ENCODE assay signal across 8 cellular contexts in the genomic region with DNA sequence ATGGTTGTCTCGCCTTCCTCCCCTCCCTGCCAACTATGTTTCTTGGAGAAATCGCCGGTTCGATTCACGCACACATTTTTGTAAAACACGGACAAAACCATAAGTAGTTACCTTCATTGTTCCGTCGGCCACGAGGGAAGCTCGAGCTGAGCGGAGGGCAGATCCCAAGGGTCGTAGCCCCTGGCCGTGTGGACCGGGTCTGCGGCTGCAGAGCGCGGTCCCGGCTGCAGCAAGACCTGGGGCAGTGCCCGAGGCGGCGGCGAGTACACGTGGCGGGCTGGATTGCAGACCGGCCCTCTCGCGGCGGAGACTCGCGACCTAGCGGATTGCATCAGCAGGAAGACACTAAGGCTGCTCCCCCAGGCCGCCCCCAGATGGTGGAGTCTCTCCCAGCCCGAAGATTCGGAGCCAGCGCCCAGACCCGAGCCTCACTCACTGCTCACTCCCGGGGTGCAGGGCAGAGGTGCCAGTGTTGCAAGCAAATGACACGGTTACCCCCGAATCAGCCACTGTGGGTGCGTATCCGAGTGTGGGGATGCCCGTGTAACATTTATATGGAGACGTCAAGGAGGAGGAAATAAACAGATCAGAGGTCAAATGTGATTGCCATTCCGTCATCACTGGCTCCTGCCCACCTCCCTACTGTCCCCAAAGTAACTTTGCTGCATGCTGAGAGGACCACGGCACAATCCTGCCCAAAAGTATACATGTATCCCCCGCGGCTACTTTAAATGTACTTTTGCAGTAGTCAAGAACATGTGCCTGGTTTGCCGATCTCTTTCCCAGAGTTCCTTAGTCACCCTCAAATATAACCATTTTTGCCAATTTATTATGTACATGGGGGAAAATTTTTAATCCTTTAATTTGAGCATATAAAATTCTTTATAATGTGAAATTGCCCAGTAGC. TPM values are rescaled to one million over a fixed set of nuclear protein-coding genes. Genes with fewer than 3 reads are reported as not detected.
DNase-seq lines count a peak whose midpoint lies in the region; ATAC-seq and TF ChIP-seq lines count a peak whose summit lies in the region.

A gene with protein sequence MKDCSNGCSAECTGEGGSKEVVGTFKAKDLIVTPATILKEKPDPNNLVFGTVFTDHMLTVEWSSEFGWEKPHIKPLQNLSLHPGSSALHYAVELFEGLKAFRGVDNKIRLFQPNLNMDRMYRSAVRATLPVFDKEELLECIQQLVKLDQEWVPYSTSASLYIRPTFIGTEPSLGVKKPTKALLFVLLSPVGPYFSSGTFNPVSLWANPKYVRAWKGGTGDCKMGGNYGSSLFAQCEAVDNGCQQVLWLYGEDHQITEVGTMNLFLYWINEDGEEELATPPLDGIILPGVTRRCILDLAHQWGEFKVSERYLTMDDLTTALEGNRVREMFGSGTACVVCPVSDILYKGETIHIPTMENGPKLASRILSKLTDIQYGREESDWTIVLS (minus strand): TSS at position 286 of the 907 bp plus-strand sequence. CDS start 169 bp downstream, at position 117.

- TF ChIP-seq POLR2A in gastroesophageal sphincter (IDR thresholded peaks at IDR 0.05) (peak in 1 of 2 donors; percentile 27), upper lobe of left lung (IDR thresholded peaks at IDR 0.05) (peak in 1 of 4 donors; percentile 29)

- peaks cover 56% of the 10 kb centered on the region for H3K27me3 Mint-ChIP-seq in activated T-helper 17 cell treated with anti-CD3 and anti-CD28 coated beads, Interleukin-2, amount 50 U/mL, for 72 hours

- H3K27ac Mint-ChIP-seq in activated T-helper 17 cell treated with anti-CD3 and anti-CD28 coated beads, Interleukin-2, amount 50 U/mL, for 72 hours = peak within 1 kb of the TSS; percentile 87

- H3K9me3 ChIP-seq in gastroesophageal sphincter (no peaks in the 10 kb centered on the region), neuron (ENCODE audit: low read length) (peaks cover 4% of the 10 kb centered on the region), upper lobe of left lung (no peaks in the 10 kb centered on the region)

- ATAC-seq in HG02623 (IDR thresholded peaks at IDR 0.05; ENCODE audit: unreplicated experiment) (peak; percentile 39), gastroesophageal sphincter (peak; percentile 84), upper lobe of left lung (ENCODE audit: low FRiP score in 2 of 2) (peak; percentile 81 to 95)
- peak; percentile 47 for ATAC-seq in activated T-helper 17 cell treated with anti-CD3 and anti-CD28 coated beads, Interleukin-2, amount 50 U/mL, for 72 hours (replicated peaks)

- peaks cover 25% of the 10 kb centered on the region for H3K4me1 Mint-ChIP-seq in activated T-helper 17 cell treated with anti-CD3 and anti-CD28 coated beads, Interleukin-2, amount 50 U/mL, for 72 hours

- peak within 1 kb of the TSS; percentile 92 for H3K4me3 Mint-ChIP-seq in activated T-helper 17 cell treated with anti-CD3 and anti-CD28 coated beads, Interleukin-2, amount 50 U/mL, for 72 hours

- H3K4me3 ChIP-seq in GM12875 (ENCODE audit: low read depth, low read length) (peak within 1 kb of the TSS; percentile 73), gastroesophageal sphincter (peak within 1 kb of the TSS; percentile 55 to 63), neuron (ENCODE audit: low read length) (peak within 1 kb of the TSS; percentile 90), upper lobe of left lung (peak within 1 kb of the TSS; percentile 56 to 74 (median 68))

- 20 to 22% methylated on average over 12 to 16 of the region's 48 CpGs for WGBS in gastroesophageal sphincter (ENCODE audit: low coverage in 1 of 2), 2 donors
- 6 to 22% methylated on average over 11 to 48 of the region's 48 CpGs for WGBS in upper lobe of left lung, 2 donors

- TF ChIP-seq EP300 in gastroesophageal sphincter (IDR thresholded peaks at IDR 0.05) (no peak), upper lobe of left lung (IDR thresholded peaks at IDR 0.05) (peak in 1 of 4 donors; percentile 5)

- DNase-seq in NCI-H524 treated with DMSO at 0.1 percent for 48 hours (lab: John Stamatoyannopoulos, UW) (peak; percentile 39), upper lobe of left lung (peak; percentile 87 to 93), NCI-H82 treated with DMSO at 0.1 percent for 48 hours (lab: John Stamatoyannopoulos, UW; ENCODE audit: unreplicated experiment) (no peak)

- H3K27ac ChIP-seq in gastroesophageal sphincter (peak within 1 kb of the TSS in 2 of 4 donors; percentile 6 to 8), upper lobe of left lung (peak within 1 kb of the TSS; percentile 34 to 76 (median 63))

- H3K36me3 Mint-ChIP-seq in activated T-helper 17 cell treated with anti-CD3 and anti-CD28 coated beads, Interleukin-2, amount 50 U/mL, for 72 hours (ENCODE audit: low read depth) = peaks cover 6% of the 10 kb centered on the region

- H3K36me3 ChIP-seq in gastroesophageal sphincter (no peaks in the 10 kb centered on the region), neuron (ENCODE audit: insufficient read depth, low read length) (peaks cover 3% of the 10 kb centered on the region), upper lobe of left lung (no peaks in the 10 kb centered on the region)

- no peaks in the 10 kb centered on the region for H3K9me3 Mint-ChIP-seq in activated T-helper 17 cell treated with anti-CD3 and anti-CD28 coated beads, Interleukin-2, amount 50 U/mL, for 72 hours

- TF ChIP-seq CTCF in GM12875 (IDR thresholded peaks at IDR 0.05; ENCODE audit: borderline replicate concordance, insufficient read depth, low read depth, low read length) (0 out of 2 replicates have a peak, but pooled peaks have one; percentile 19), gastroesophageal sphincter (IDR thresholded peaks at IDR 0.05) (peak in 1 of 4 experiments; percentile 19), upper lobe of left lung (IDR thresholded peaks at IDR 0.05) (peak in 2 of 6 experiments; percentile 18 to 40)

- H3K27me3 ChIP-seq in gastroesophageal sphincter = peaks cover 16% of the 10 kb centered on the region
- H3K27me3 ChIP-seq in neuron (ENCODE audit: insufficient read depth, low read length) = no peaks in the 10 kb centered on the region
- no peaks in the 10 kb centered on the region for H3K27me3 ChIP-seq in upper lobe of left lung

- H3K4me1 ChIP-seq in gastroesophageal sphincter (peaks cover 0 to 17% (median 0%) of the 10 kb centered on the region in 3 donors), neuron (ENCODE audit: insufficient read depth, low read length) (peaks cover 27% of the 10 kb centered on the region), upper lobe of left lung (peaks cover 0 to 15% (median 4%) of the 10 kb centered on the region in 4 donors)

- H2AFZ ChIP-seq in neuron (ENCODE audit: low read depth, low read length) = peak within 1 kb of the TSS; percentile 66

RNA-seq across cellular contexts. Expression of the gene that starts here (rescaled TPM):
- 10 to 100 TPM; 21.3 to 68.8 TPM for total RNA-seq in activated T-helper 17 cell treated with anti-CD3 and anti-CD28 coated beads, Interleukin-2, amount 50 U/mL, for 72 hours
- total RNA-seq in gastroesophageal sphincter (10 to 100 TPM; 11.4 to 39.3 (median 18.0) TPM), upper lobe of left lung (100 to 1,000 TPM in 1 of 6 donors, 10 to 100 TPM in 5; 52.7 to 145 (median 72.7) TPM)
